In the genomic region with DNA sequence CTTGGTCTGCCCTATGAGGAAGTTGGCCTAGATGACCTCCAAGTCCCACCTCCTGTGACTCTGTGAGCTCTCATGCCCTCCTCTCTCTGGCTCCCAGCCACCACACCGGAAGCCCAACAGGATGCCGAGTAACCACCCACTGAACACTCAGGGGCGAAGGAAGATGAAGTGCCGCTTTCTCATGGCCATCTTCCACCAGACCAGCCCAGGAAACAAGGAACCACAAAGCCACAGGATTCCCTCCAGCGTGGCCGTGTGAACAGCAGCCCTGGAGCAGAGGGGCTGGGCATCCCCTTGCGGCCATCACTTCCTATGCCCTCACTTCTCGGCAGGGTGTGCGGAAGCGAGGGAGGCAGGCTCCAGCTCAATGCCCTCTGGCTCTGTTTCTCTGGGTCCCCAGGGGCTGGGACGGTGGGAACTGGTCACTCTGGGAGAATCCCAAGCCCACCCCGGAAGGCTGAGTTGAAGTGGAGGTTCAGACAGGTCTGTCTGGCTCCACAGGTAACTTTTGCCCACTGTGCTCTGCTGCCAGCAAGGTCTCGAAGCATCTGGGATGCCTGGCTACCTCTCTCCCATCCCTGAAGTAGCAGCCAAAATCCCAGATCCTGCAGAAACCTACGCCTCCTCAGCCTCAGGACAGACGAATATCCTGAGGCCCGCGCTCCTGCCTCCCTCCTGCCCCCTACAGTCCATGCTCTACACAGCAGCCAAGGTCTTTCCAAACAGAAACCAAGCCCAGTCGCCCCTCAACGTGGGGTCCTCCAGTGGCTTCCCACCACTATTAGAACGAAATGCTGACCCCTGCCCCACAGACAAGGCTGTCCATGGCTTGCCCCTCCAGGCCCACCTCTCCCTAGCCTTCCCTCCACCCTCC, we compare ENCODE assay signal across 8 cellular contexts. TPM values are rescaled to one million over a fixed set of nuclear protein-coding genes. Genes with fewer than 3 reads are reported as not detected.
DNase-seq lines count a peak whose midpoint lies in the region; ATAC-seq and TF ChIP-seq lines count a peak whose summit lies in the region.

No MANE protein-coding gene starts in this region.

- no TSS peak for BruUV-seq in Panc1 (replicated peaks; lab: Mats Ljungman, UMichigan)

- H2AFZ ChIP-seq in osteoblast (ENCODE audit: low read length) = peak overlapping the region; percentile 90

- H3K9me3 ChIP-seq in Panc1 (ENCODE audit: control insufficient read depth, insufficient read depth, low read depth, low read length) = no peaks in the 10 kb centered on the region
- H3K9me3 ChIP-seq in osteoblast (ENCODE audit: low read depth, low read length) = no peaks in the 10 kb centered on the region
- H3K9me3 ChIP-seq in thoracic aorta = no peaks in the 10 kb centered on the region

- peak overlapping the region; percentile 79 for H3K4me2 ChIP-seq in osteoblast (ENCODE audit: insufficient read depth, low read length)

- intact Hi-C loops in Panc1 (cut with micrococcal nuclease; ENCODE audit: unreplicated experiment) = loop anchor here (5.0 kb wide), 1 partner anchor 32 kb away; no protein-coding TSS in a partner anchor

- H4K20me1 ChIP-seq in osteoblast (ENCODE audit: insufficient read depth, low read length) = no peaks in the 10 kb centered on the region

- CTCF ChIA-PET in Panc1 (lab: Charles Lee) = interaction anchor here (0.6 to 1.3 kb wide), 5 partner anchors 34 to 80 kb away, joined by 3 to 8 read pairs (median 4); no protein-coding TSS in a partner anchor

- in situ Hi-C loops in ACHN (cut with HindIII; ENCODE audit: low pct_ligation_motif_present, low pct_unique_long_range_greater_than_20kb, low sequenced_read_pairs) (no loop called here), Panc1 (cut with HindIII; ENCODE audit: low pct_unique_long_range_greater_than_20kb, low sequenced_read_pairs) (no loop called here)

- H3K27me3 ChIP-seq in Panc1 (ENCODE audit: control insufficient read depth, insufficient read depth, low read length) (no peaks in the 10 kb centered on the region), osteoblast (ENCODE audit: insufficient read depth, low read length) (no peaks in the 10 kb centered on the region), thoracic aorta (replicated peaks; ENCODE audit: insufficient read depth) (no peaks in the 10 kb centered on the region)

- H3K79me2 ChIP-seq in osteoblast (ENCODE audit: insufficient read depth, low read length) = peaks cover 43% of the 10 kb centered on the region

- H3K36me3 ChIP-seq in Panc1 (ENCODE audit: control insufficient read depth, insufficient read depth, low read length) = no peaks in the 10 kb centered on the region
- H3K36me3 ChIP-seq in osteoblast (ENCODE audit: insufficient read depth, low read length) = no peaks in the 10 kb centered on the region
- no peaks in the 10 kb centered on the region for H3K36me3 ChIP-seq in thoracic aorta

- DNase-seq in ACHN (peak; percentile 86), Panc1 (ENCODE audit: low read depth, low spot score) (no peak), fibroblast of the aortic adventitia (ENCODE audit: low read depth) (peak; percentile 60), osteoblast (ENCODE audit: insufficient read length, low spot score, missing footprints) (peak; percentile 96), thoracic aorta (ENCODE audit: low spot score) (peak; percentile 68)
- DNase-seq in activated T-helper 1 cell treated with anti-CD3 and anti-CD28 coated beads, Interleukin-2, amount 50 U/mL, for 16 hours (ENCODE audit: low read depth in 1 of 2, low spot score in 1 of 2) = peak; percentile 58 to 62

- H3K4me3 ChIP-seq in Panc1 (ENCODE audit: low read depth in 2 of 2, low read length in 2 of 2) = peak overlapping the region; percentile 29 to 50
- H3K4me3 ChIP-seq in fibroblast of the aortic adventitia (ENCODE audit: low read depth, low read length) = peak overlapping the region; percentile 31
- H3K4me3 ChIP-seq in osteoblast (ENCODE audit: insufficient read depth, low read length) = peak overlapping the region; percentile 66
- H3K4me3 ChIP-seq in thoracic aorta = peak overlapping the region; percentile 69

- TF ChIP-seq CTCF in Panc1 (IDR thresholded peaks at IDR 0.05) (peak; percentile 95), fibroblast of the aortic adventitia (IDR thresholded peaks at IDR 0.05; ENCODE audit: insufficient read depth, low read length) (peak; percentile 81), osteoblast (IDR thresholded peaks at IDR 0.05; ENCODE audit: extremely low read depth, low read depth, low read length) (peak; percentile 93), thoracic aorta (IDR thresholded peaks at IDR 0.05) (peak; percentile 86)

- H3K27ac ChIP-seq in Panc1 (ENCODE audit: low read length) (peak overlapping the region; percentile 96), osteoblast (ENCODE audit: low read depth, low read length) (peak overlapping the region; percentile 85), thoracic aorta (peak overlapping the region; percentile 91 to 92)

- POLR2A ChIA-PET in Panc1 (lab: Charles Lee) = no interaction called here

- ATAC-seq in GM18520 (IDR thresholded peaks at IDR 0.05; ENCODE audit: unreplicated experiment) = peak; percentile 65
- peak; percentile 72 for ATAC-seq in HG03097 (IDR thresholded peaks at IDR 0.05; ENCODE audit: low FRiP score, unreplicated experiment)
- peak; percentile 87 for ATAC-seq in Panc1
- ATAC-seq in thoracic aorta (ENCODE audit: insufficient number of reproducible peaks, low FRiP score, low read depth) = peak; percentile 41

- peaks cover 80% of the 10 kb centered on the region for H3K4me1 ChIP-seq in Panc1 (ENCODE audit: control insufficient read depth, insufficient read depth, low read length)
- H3K4me1 ChIP-seq in osteoblast (ENCODE audit: insufficient read depth, low read length) = peaks cover 40% of the 10 kb centered on the region
- peaks cover 63 to 95% of the 10 kb centered on the region in 2 donors for H3K4me1 ChIP-seq in thoracic aorta (ENCODE audit: control insufficient read depth in 1 of 2, low read depth in 2 of 2)

RNA-seq across cellular contexts. Expression of gene ECE1, which starts 44.2 kb away (rescaled TPM):
- 192 TPM for total RNA-seq in Panc1 (2021; ENCODE audit: unreplicated experiment)
- polyA plus RNA-seq in Panc1 (2012; ENCODE audit: insufficient read length) = 250 TPM
- total RNA-seq in fibroblast of the aortic adventitia (ENCODE audit: low replicate concordance) = 30.7 and 90.4 TPM in 2 replicates
- total RNA-seq in osteoblast = 32.6 and 34.8 TPM in 2 replicates
- 100 to 1,000 TPM; 103 to 124 TPM for total RNA-seq in thoracic aorta
